Comparison of ENCODE assay signal across 2 cellular contexts in genomic region chr20:64070244-64070993, GRCh38.
TF ChIP-seq lines count a peak whose summit lies in the region.

No MANE protein-coding gene starts in this region.

TF ChIP-seq in H1, 55 proteins besides CTCF, POLR2A, EP300 and RAD21:
- TF ChIP-seq CBX5 (IDR thresholded peaks at IDR 0.05; ENCODE audit: low read depth, low read length) (no peak), ASH2L (IDR thresholded peaks at IDR 0.05; ENCODE audit: low read length) (no peak), ATF3 (IDR thresholded peaks at IDR 0.05; ENCODE audit: insufficient read depth, low read depth, low read length) (no peak), SIX5 (IDR thresholded peaks at IDR 0.05; ENCODE audit: low read depth, low read length) (no peak), NRF1 (IDR thresholded peaks at IDR 0.05; ENCODE audit: low read depth, low read length) (no peak), TCF12 (IDR thresholded peaks at IDR 0.05; ENCODE audit: low read depth, low read length) (no peak), GTF2F1 (IDR thresholded peaks at IDR 0.05; ENCODE audit: borderline replicate concordance, low read depth, low read length) (no peak), KDM4A (IDR thresholded peaks at IDR 0.05; ENCODE audit: low read depth, low read length, severe bottlenecking) (no peak), KDM5A (IDR thresholded peaks at IDR 0.05; ENCODE audit: low read length) (no peak), JUN (IDR thresholded peaks at IDR 0.05; ENCODE audit: low read depth, low read length) (no peak), CTBP2 (IDR thresholded peaks at IDR 0.05; ENCODE audit: borderline replicate concordance, insufficient read depth, insufficient read length, low read length) (no peak)

TF ChIP-seq in GM12891, 5 proteins besides CTCF, POLR2A, EP300 and RAD21:
- TF ChIP-seq POLR2AphosphoS5 (IDR thresholded peaks at IDR 0.05; ENCODE audit: low read depth, low read length): no peak
- no peak for TF ChIP-seq PAX5 (IDR thresholded peaks at IDR 0.05; ENCODE audit: insufficient read depth, low read length, severe bottlenecking)
- TF ChIP-seq POU2F2 (IDR thresholded peaks at IDR 0.05; ENCODE audit: low read depth, low read length): no peak
- TF ChIP-seq SPI1 (IDR thresholded peaks at IDR 0.05; ENCODE audit: low read depth, low read length): no peak
- no peak for TF ChIP-seq TAF1 (IDR thresholded peaks at IDR 0.05; ENCODE audit: low read depth, low read length)
TF ChIP-seq in GM12891: peak in this region for 0.
